Comparison of ENCODE assay signal across 24 cellular contexts in genomic region chr6:72595812-72596211, GRCh38.
A peak's percentile ranks its signal among the peaks of the same experiment; 100 is the strongest.
DNase-seq lines count a peak whose midpoint lies in the region; ATAC-seq and TF ChIP-seq lines count a peak whose summit lies in the region.
"Had no signal": no experiment of that assay in that cellular context is flagged by ENCODE, and none has a peak within 500 bp of the region (broad histone marks: within the 10 kb centered on the region; RNA-seq: fewer than 3 reads in every experiment).

No MANE protein-coding gene starts in this region.

- CTCF ChIA-PET in RWPE1 (lab: Yijun Ruan, JAX) = no interaction called here

- H3K27ac ChIP-seq in RWPE1 = no peak overlapping the region
- H3K27ac ChIP-seq: body of pancreas, foreskin keratinocyte, left ventricle myocardium inferior, ovary, PC-9, tibial artery had no signal

- DNase-seq in DMS79 treated with DMSO at 0.1 percent for 48 hours (lab: John Stamatoyannopoulos, UW) = no peak
- DNase-seq in RWPE1 (ENCODE audit: low spot score) = no peak
- DNase-seq in NCI-H2196 (lab: John Stamatoyannopoulos, UW; ENCODE audit: unreplicated experiment) = no peak
- DNase-seq: 8988T; activated CD4-positive, alpha-beta memory T cell treated with anti-CD3 and anti-CD28 coated beads for 36 hours; activated naive CD8-positive, alpha-beta T cell treated with anti-CD3 and anti-CD28 coated beads, Interleukin-2, amount 50 U/mL, for 24 hours; body of pancreas; DMS53; effector CD4-positive, alpha-beta T cell; foreskin keratinocyte; left ventricle myocardium inferior; NCI-H1092; NCI-H2029; ovary; PC-9; SHP77 treated with DMSO at 0.1 percent for 48 hours; stimulated activated CD4-positive, alpha-beta T cell treated with anti-CD3 and anti-CD28 coated beads, Interleukin-4, amount 100 ng/mL, for 4 hours; tibial artery had no signal

- no peak for TF ChIP-seq CTCF in RWPE1 (conservative IDR thresholded peaks at IDR 0.05; ENCODE audit: low read depth)

- ATAC-seq in GM18498 (IDR thresholded peaks at IDR 0.05; ENCODE audit: unreplicated experiment) (peak; percentile 73), GM19351 (IDR thresholded peaks at IDR 0.05; ENCODE audit: unreplicated experiment) (peak; percentile 75), GM21786 (IDR thresholded peaks at IDR 0.05; ENCODE audit: unreplicated experiment) (peak; percentile 61), HG03432 (IDR thresholded peaks at IDR 0.05; ENCODE audit: unreplicated experiment) (peak; percentile 64), GM19328 (IDR thresholded peaks at IDR 0.05; ENCODE audit: unreplicated experiment) (no peak)
- ATAC-seq: activated naive CD8-positive, alpha-beta T cell treated with anti-CD3 and anti-CD28 coated beads, Interleukin-2, amount 50 U/mL, for 24 hours; body of pancreas; foreskin keratinocyte; natural killer cell treated with Interleukin-12 subunit alpha and Interleukin-12 subunit beta and Interleukin-15 and Interleukin-18, amount 100 ng/mL, for 72 hours had no signal

- POLR2A ChIA-PET in RWPE1 (lab: Yijun Ruan, JAX; ENCODE audit: low non-redundant PET) = no interaction called here
